2 cellular contexts compared by ENCODE assay signal in the genomic region with DNA sequence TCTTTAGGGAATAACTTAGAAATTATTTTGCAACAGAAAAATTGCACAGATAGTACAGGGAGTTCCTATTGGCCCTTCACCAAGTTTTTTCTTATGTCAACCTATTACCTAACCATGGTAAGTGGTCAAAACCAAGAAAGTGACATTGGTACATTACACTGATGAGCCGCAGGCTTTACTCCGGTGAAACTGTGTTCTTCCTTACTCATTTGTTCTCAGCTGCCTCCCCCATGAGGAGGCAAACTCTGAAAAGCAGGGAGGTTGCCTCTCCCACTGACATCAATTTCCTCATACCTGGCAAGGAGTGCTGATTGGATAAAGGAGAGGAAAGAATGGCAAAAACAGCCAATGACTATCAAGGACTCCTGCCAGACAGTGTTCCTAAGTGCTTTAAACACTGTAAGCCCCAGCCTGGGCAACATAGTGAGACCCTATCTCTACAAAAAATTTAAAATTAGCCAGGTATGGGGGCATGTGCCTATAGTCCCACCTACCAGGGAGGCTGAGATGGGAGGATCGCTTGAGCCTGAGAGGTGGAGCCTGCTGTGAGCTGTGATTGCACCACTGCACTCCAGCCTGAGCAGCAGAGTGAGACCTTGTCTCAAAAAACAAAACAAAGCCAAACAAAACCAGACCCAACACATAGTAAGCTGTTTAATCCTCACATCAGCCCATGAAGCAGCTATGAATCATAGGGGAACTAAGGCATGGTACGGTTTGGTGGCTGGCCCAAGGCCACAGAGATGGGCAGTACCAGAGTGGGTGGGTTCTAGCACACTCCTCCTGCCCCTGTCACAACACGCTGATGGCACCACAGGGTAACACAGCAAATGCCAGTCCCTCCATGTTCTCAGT.
TF ChIP-seq lines count a peak whose summit lies in the region.

No MANE protein-coding gene starts in this region.

TF ChIP-seq in HCT116, 20 proteins besides CTCF, POLR2A, EP300 and RAD21:
- TF ChIP-seq, protein P1, sequence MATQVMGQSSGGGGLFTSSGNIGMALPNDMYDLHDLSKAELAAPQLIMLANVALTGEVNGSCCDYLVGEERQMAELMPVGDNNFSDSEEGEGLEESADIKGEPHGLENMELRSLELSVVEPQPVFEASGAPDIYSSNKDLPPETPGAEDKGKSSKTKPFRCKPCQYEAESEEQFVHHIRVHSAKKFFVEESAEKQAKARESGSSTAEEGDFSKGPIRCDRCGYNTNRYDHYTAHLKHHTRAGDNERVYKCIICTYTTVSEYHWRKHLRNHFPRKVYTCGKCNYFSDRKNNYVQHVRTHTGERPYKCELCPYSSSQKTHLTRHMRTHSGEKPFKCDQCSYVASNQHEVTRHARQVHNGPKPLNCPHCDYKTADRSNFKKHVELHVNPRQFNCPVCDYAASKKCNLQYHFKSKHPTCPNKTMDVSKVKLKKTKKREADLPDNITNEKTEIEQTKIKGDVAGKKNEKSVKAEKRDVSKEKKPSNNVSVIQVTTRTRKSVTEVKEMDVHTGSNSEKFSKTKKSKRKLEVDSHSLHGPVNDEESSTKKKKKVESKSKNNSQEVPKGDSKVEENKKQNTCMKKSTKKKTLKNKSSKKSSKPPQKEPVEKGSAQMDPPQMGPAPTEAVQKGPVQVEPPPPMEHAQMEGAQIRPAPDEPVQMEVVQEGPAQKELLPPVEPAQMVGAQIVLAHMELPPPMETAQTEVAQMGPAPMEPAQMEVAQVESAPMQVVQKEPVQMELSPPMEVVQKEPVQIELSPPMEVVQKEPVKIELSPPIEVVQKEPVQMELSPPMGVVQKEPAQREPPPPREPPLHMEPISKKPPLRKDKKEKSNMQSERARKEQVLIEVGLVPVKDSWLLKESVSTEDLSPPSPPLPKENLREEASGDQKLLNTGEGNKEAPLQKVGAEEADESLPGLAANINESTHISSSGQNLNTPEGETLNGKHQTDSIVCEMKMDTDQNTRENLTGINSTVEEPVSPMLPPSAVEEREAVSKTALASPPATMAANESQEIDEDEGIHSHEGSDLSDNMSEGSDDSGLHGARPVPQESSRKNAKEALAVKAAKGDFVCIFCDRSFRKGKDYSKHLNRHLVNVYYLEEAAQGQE (IDR thresholded peaks at IDR 0.05; ENCODE audit: low read depth): no peak
- TF ChIP-seq, protein P2, sequence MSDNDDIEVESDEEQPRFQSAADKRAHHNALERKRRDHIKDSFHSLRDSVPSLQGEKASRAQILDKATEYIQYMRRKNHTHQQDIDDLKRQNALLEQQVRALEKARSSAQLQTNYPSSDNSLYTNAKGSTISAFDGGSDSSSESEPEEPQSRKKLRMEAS (IDR thresholded peaks at IDR 0.05): no peak
- no peak for TF ChIP-seq ZFX (IDR thresholded peaks at IDR 0.05)

TF ChIP-seq in H1, 55 proteins besides CTCF, POLR2A, EP300 and RAD21:
- no peak for TF ChIP-seq SIX5 (IDR thresholded peaks at IDR 0.05; ENCODE audit: low read depth, low read length)
- TF ChIP-seq CHD1 (IDR thresholded peaks at IDR 0.05; ENCODE audit: low read depth, low read length): no peak
- no peak for TF ChIP-seq PHF8 (conservative IDR thresholded peaks at IDR 0.05; ENCODE audit: low read depth, low read length)
- no peak for TF ChIP-seq SP4 (IDR thresholded peaks at IDR 0.05; ENCODE audit: low read length)
- no peak for TF ChIP-seq SP1 (IDR thresholded peaks at IDR 0.05; ENCODE audit: low read depth, low read length)
- no peak for TF ChIP-seq YY1 (IDR thresholded peaks at IDR 0.05; ENCODE audit: low read depth, low read length)
- no peak for TF ChIP-seq TCF12 (IDR thresholded peaks at IDR 0.05; ENCODE audit: low read depth, low read length)
- TF ChIP-seq SP2 (IDR thresholded peaks at IDR 0.05; ENCODE audit: low read length): no peak
- TF ChIP-seq MAFK (IDR thresholded peaks at IDR 0.05; ENCODE audit: low read depth, low read length): no peak
- no peak for TF ChIP-seq CEBPB (IDR thresholded peaks at IDR 0.05; ENCODE audit: low read depth, low read length)
- no peak for TF ChIP-seq NANOG (IDR thresholded peaks at IDR 0.05; ENCODE audit: insufficient read depth, low read depth, low read length, poor library complexity, severe bottlenecking)
- TF ChIP-seq GABPA (IDR thresholded peaks at IDR 0.05; ENCODE audit: borderline replicate concordance, insufficient read depth, low read length): no peak
- TF ChIP-seq NRF1 (IDR thresholded peaks at IDR 0.05; ENCODE audit: low read depth, low read length): no peak
- TF ChIP-seq, protein P3, sequence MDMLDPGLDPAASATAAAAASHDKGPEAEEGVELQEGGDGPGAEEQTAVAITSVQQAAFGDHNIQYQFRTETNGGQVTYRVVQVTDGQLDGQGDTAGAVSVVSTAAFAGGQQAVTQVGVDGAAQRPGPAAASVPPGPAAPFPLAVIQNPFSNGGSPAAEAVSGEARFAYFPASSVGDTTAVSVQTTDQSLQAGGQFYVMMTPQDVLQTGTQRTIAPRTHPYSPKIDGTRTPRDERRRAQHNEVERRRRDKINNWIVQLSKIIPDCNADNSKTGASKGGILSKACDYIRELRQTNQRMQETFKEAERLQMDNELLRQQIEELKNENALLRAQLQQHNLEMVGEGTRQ (IDR thresholded peaks at IDR 0.05; ENCODE audit: low read length): no peak
- TF ChIP-seq CBX8 (IDR thresholded peaks at IDR 0.05; ENCODE audit: borderline replicate concordance, low read depth, low read length): no peak
- TF ChIP-seq GTF2F1 (IDR thresholded peaks at IDR 0.05; ENCODE audit: borderline replicate concordance, low read depth, low read length): no peak
